24 cellular contexts compared by ENCODE assay signal in the genomic region with DNA sequence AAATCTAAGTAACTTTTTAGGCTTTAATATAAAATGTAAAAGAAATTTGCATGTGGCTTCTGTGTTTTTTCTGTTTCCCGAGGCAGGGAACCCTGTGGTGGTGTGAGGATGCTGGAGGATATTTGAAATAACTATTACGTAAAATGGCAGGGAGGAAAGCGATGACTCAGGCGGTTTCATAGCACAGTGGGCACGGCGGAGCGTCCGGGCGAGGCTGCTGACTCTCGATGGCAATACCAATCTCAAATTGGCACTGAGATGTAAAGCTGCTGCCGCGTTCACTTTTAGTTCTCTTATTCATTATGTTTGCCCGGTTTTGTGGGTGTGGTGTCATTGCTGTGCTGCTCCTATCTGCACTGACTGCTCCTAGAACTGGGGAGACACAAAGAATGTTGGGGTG.
DNase-seq lines count a peak whose midpoint lies in the region; ATAC-seq, FAIRE-seq and TF ChIP-seq lines count a peak whose summit lies in the region.
"Had no signal": no experiment of that assay in that cellular context is flagged by ENCODE, and none has a peak within 500 bp of the region (broad histone marks: within the 10 kb centered on the region; RNA-seq: fewer than 3 reads in every experiment).

No MANE protein-coding gene starts in this region.

- no peak overlapping the region for H3K4me3 ChIP-seq in A549
- H3K4me3 ChIP-seq in PC-3 (ENCODE audit: low read length): no peak overlapping the region
- H3K4me3 ChIP-seq in left lung: no peak overlapping the region
- no peak overlapping the region for H3K4me3 ChIP-seq in brain microvascular endothelial cell (ENCODE audit: low read depth, low read length)
- H3K4me3 ChIP-seq: ascending aorta, esophagus muscularis mucosa had no signal

- H3F3A ChIP-seq in PC-3 (ENCODE audit: low read length, unreplicated experiment): no peaks in the 10 kb centered on the region

- H3K4me1 ChIP-seq in A549 (no peaks in the 10 kb centered on the region), PC-3 (ENCODE audit: insufficient read depth, low read length) (no peaks in the 10 kb centered on the region), left lung (no peaks in the 10 kb centered on the region)
- H3K4me1 ChIP-seq: esophagus muscularis mucosa had no signal

- BruUV-seq in PC-3 (replicated peaks; lab: Mats Ljungman, UMichigan): no TSS peak

- POLR2A ChIA-PET in A549 (lab: Yijun Ruan, JAX) (no interaction called here), PC-3 (lab: Charles Lee; ENCODE audit: unreplicated experiment) (no interaction called here)

- H3K27ac ChIP-seq in A549 (no peak overlapping the region), PC-3 (ENCODE audit: low read length) (no peak overlapping the region), left lung (no peak overlapping the region), brain microvascular endothelial cell (no peak overlapping the region)
- H3K27ac ChIP-seq: ascending aorta, esophagus muscularis mucosa, VCaP had no signal

- TF ChIP-seq POLR2A in A549 (IDR thresholded peaks at IDR 0.05; ENCODE audit: low read length): no peak

- no peaks in the 10 kb centered on the region for H4K20me1 ChIP-seq in PC-3 (ENCODE audit: low read length)

- CTCF ChIA-PET in A549 (lab: Yijun Ruan, JAX): interaction anchor here (1.3 kb wide), 1 partner anchor 14 kb away, joined by 3 read pairs; no protein-coding TSS in a partner anchor
- CTCF ChIA-PET in PC-3 (lab: Charles Lee): no interaction called here

- 61% methylated on average over 13 of the region's 13 CpGs for WGBS in A549 (ENCODE audit: missing lambda C conversion rate)

- ATAC-seq in A549 (no peak; a peak in 1 of 6 replicates), PC-3 (no peak), esophagus mucosa (peak; percentile 91), left lung (no peak), HG02759 (IDR thresholded peaks at IDR 0.05; ENCODE audit: unreplicated experiment) (no peak)
- ATAC-seq: activated CD8-positive, alpha-beta T cell treated with anti-CD3 and anti-CD28 coated beads, Interleukin-2, amount 10 ng/mL, durations not matched to agents 7 days and 5 days; left ventricle myocardium superior had no signal

- TF ChIP-seq RAD21 in A549 (conservative IDR thresholded peaks at IDR 0.05 in 1 of 2, IDR thresholded peaks at IDR 0.05 in 1 of 2): no peak

- TF ChIP-seq EP300 in A549 (IDR thresholded peaks at IDR 0.05): no peak

- H3K9me2 ChIP-seq in PC-3 (replicated peaks; ENCODE audit: low read length): no peaks in the 10 kb centered on the region

- H3K36me3 ChIP-seq in PC-3 (ENCODE audit: low read depth, low read length) (no peaks in the 10 kb centered on the region), left lung (no peaks in the 10 kb centered on the region), brain microvascular endothelial cell (replicated peaks) (no peaks in the 10 kb centered on the region)
- H3K36me3 ChIP-seq: ascending aorta, esophagus muscularis mucosa had no signal

- no peak overlapping the region for H3K9ac ChIP-seq in PC-3 (ENCODE audit: low read length)

- no peak overlapping the region for H2AFZ ChIP-seq in PC-3 (ENCODE audit: low read length)

- DNase-seq in A549 (ENCODE audit: low read depth in 1 of 2, low spot score in 1 of 2) (no peak), LoVo (ENCODE audit: low spot score) (peak; percentile 2), PC-3 (peak; percentile 5), left lung (no peak), brain microvascular endothelial cell (no peak), DMS114 treated with DMSO at 0.1 percent for 48 hours (lab: John Stamatoyannopoulos, UW; ENCODE audit: unreplicated experiment) (no peak)
- DNase-seq: activated CD8-positive, alpha-beta T cell treated with anti-CD3 and anti-CD28 coated beads, Interleukin-2, amount 10 ng/mL, durations not matched to agents 7 days and 5 days; activated naive CD4-positive, alpha-beta T cell treated with anti-CD3 and anti-CD28 coated beads for 36 hours; activated T-cell treated with anti-CD3 and anti-CD28 coated beads, Interleukin-2, amount 50 U/mL, for 24 hours; CD4-positive, alpha-beta memory T cell; DMS79 treated with DMSO at 0.1 percent for 48 hours; effector CD4-positive, alpha-beta T cell; glutamatergic neuron; Karpas-422; left ventricle myocardium superior; NCI-H146; NCI-H2171 treated with DMSO at 0.1 percent for 48 hours; NCI-H82; T-helper 1 cell had no signal

- intact Hi-C loops in PC-3 (cut with micrococcal nuclease): no loop called here
- intact Hi-C loops in left lung (cut with DNase I): no loop called here

- FAIRE-seq in A549 (lab: Jason Lieb, UNC): no peak

- no peaks in the 10 kb centered on the region; the same call in 1 of the 2 replicates for H3K27me3 ChIP-seq in PC-3 (ENCODE audit: low read length)
- H3K27me3 ChIP-seq in left lung: no peaks in the 10 kb centered on the region
- no peaks in the 10 kb centered on the region for H3K27me3 ChIP-seq in brain microvascular endothelial cell (replicated peaks)
- H3K27me3 ChIP-seq: ascending aorta, esophagus muscularis mucosa had no signal

- H3K79me2 ChIP-seq in PC-3 (ENCODE audit: low read length): no peaks in the 10 kb centered on the region

- H3K9me3 ChIP-seq in A549: no peaks in the 10 kb centered on the region
- H3K9me3 ChIP-seq in PC-3 (ENCODE audit: low read length): no peaks in the 10 kb centered on the region
- peaks cover 0 to 6% of the 10 kb centered on the region in 2 donors for H3K9me3 ChIP-seq in left lung
- H3K9me3 ChIP-seq: ascending aorta, esophagus muscularis mucosa had no signal

- TF ChIP-seq CTCF in A549 (IDR thresholded peaks at IDR 0.05) (no peak), PC-3 (conservative IDR thresholded peaks at IDR 0.05; ENCODE audit: low read depth, low read length) (no peak), left lung (IDR thresholded peaks at IDR 0.05) (no peak), brain microvascular endothelial cell (IDR thresholded peaks at IDR 0.05; ENCODE audit: low read depth, low read length, missing control alignments) (no peak)

- in situ Hi-C loops in brain microvascular endothelial cell (cut with HindIII; ENCODE audit: low pct_ligation_motif_present, low sequenced_read_pairs): no loop called here

- H3K4me2 ChIP-seq in A549: no peak overlapping the region
- H3K4me2 ChIP-seq in PC-3 (ENCODE audit: low read length): no peak overlapping the region

TF ChIP-seq in A549, 52 proteins besides CTCF, POLR2A, EP300 and RAD21:
- no peak for TF ChIP-seq BHLHE40 (IDR thresholded peaks at IDR 0.05; ENCODE audit: low read depth, low read length)
- TF ChIP-seq MAFK (IDR thresholded peaks at IDR 0.05; ENCODE audit: partially characterized antibody): peak; percentile 70

Comparison
In these comparisons a context has a peak if more than half of its experiments do, and no peak if none do; other contexts are left out.
1. DNase-seq: peak in LoVo (single experiment) and PC-3 (single experiment); none in A549 (0 of 2), left lung (0 of 2), brain microvascular endothelial cell (single experiment) and DMS114 treated with DMSO at 0.1 percent for 48 hours (single experiment).